In genomic region chr10:109957092-109957797, GRCh38 we compare ENCODE assay signal across 8 cellular contexts. TPM values are rescaled to one million over a fixed set of nuclear protein-coding genes. Genes with fewer than 3 reads are reported as not detected.
A peak's percentile ranks its signal among the peaks of the same experiment; 100 is the strongest.
DNase-seq lines count a peak whose midpoint lies in the region; ATAC-seq and TF ChIP-seq lines count a peak whose summit lies in the region.

No MANE protein-coding gene starts in this region.

- intact Hi-C loops in prostate gland (cut with DNase I), result no loop called here

- 70% methylated on average over 9 of the region's 9 CpGs for WGBS in prostate gland

- H3K27me3 ChIP-seq in prostate gland (replicated peaks; ENCODE audit: insufficient read depth), result no peaks in the 10 kb centered on the region

- TF ChIP-seq POLR2A in prostate gland (IDR thresholded peaks at IDR 0.05), result no peak

- H3K9me3 ChIP-seq in prostate gland, result no peaks in the 10 kb centered on the region

- H3K4me1 ChIP-seq in prostate gland (replicated peaks), result no peaks in the 10 kb centered on the region

- no peaks in the 10 kb centered on the region for H3K36me3 ChIP-seq in prostate gland

- H3K27ac ChIP-seq in prostate gland, result no peak overlapping the region

- no peak overlapping the region for H3K4me3 ChIP-seq in prostate gland

- DNase-seq in iPS-NIHi11 (ENCODE audit: low spot score), result peak; percentile 31
- no peak for DNase-seq in prostate gland (ENCODE audit: low spot score)
- no peak for DNase-seq in iPS-NIHi7 (ENCODE audit: extremely low spot score)
- DNase-seq in ureter (ENCODE audit: low spot score), result no peak
- no peak for DNase-seq in inferior parietal cortex (ENCODE audit: extremely low spot score)

- TF ChIP-seq CTCF in prostate gland (IDR thresholded peaks at IDR 0.05), result no peak

- ATAC-seq in GM18519 (IDR thresholded peaks at IDR 0.05; ENCODE audit: low FRiP score, unreplicated experiment) (peak; percentile 94), GM21723 (IDR thresholded peaks at IDR 0.05; ENCODE audit: unreplicated experiment) (peak; percentile 97), HG03521 (IDR thresholded peaks at IDR 0.05; ENCODE audit: unreplicated experiment) (peak; percentile 77)

RNA-seq across cellular contexts. Expression of gene XPNPEP1, which starts 33.9 kb away (rescaled TPM):
- total RNA-seq in prostate gland, result 10 to 100 TPM; 53.4 to 64.3 TPM
- total RNA-seq in ureter, result 106 TPM

RNA-seq across cellular contexts. Expression of gene ADD3, which starts 50.5 kb away (rescaled TPM):
- total RNA-seq in prostate gland (100 to 1,000 TPM in 1 of 2 donors, 10 to 100 TPM in 1; 76.4 to 127 TPM), ureter (140 TPM)
